2 cellular contexts compared by ENCODE assay signal in genomic region chr12:108826807-108827721, GRCh38.
TF ChIP-seq lines count a peak whose summit lies in the region.

No MANE protein-coding gene starts in this region.

TF ChIP-seq in liver, 16 proteins besides CTCF, POLR2A, EP300 and RAD21:
- TF ChIP-seq EGR1 (IDR thresholded peaks at IDR 0.05; ENCODE audit: low read depth in 2 of 2) = no peak
- peak; percentile 68 for TF ChIP-seq NR2F2 (IDR thresholded peaks at IDR 0.05)

TF ChIP-seq in HepG2, 621 proteins besides CTCF, POLR2A, EP300 and RAD21:
- TF ChIP-seq SALL2 (CRISPR knock-in tag; IDR thresholded peaks at IDR 0.05) (no peak), HIC2 (CRISPR knock-in tag; IDR thresholded peaks at IDR 0.05; ENCODE audit: low read depth) (no peak), DR1 (CRISPR knock-in tag; IDR thresholded peaks at IDR 0.05) (no peak), KLF6 (CRISPR knock-in tag; IDR thresholded peaks at IDR 0.05) (no peak)
